ENCODE assay signal across 17 cellular contexts in genomic region chr7:135480966-135481599, GRCh38. TPM values are rescaled to one million over a fixed set of nuclear protein-coding genes. Genes with fewer than 3 reads are reported as not detected.
DNase-seq lines count a peak whose midpoint lies in the region; ATAC-seq, FAIRE-seq and TF ChIP-seq lines count a peak whose summit lies in the region.
"Had no signal": no experiment of that assay in that cellular context is flagged by ENCODE, and none has a peak within 500 bp of the region (broad histone marks: within the 10 kb centered on the region; RNA-seq: fewer than 3 reads in every experiment).

No MANE protein-coding gene starts in this region.

- H3K9me1 ChIP-seq in endothelial cell of umbilical vein (replicated peaks; ENCODE audit: control insufficient read depth, extremely low read depth, insufficient read depth, low read length), result no peaks in the 10 kb centered on the region

- CTCF ChIA-PET in endothelial cell of umbilical vein (lab: Charles Lee), result no interaction called here

- dilution Hi-C loops in endothelial cell of umbilical vein (cut with MboI; ENCODE audit: extremely low pct_ligation_motif_present, low sequenced_read_pairs), result no loop called here

- H3K36me3 Mint-ChIP-seq in T-helper 17 cell (ENCODE audit: low read depth), result peaks cover 3% of the 10 kb centered on the region

- peaks cover 63% of the 10 kb centered on the region for H3K79me2 ChIP-seq in endothelial cell of umbilical vein (ENCODE audit: control insufficient read depth, insufficient read depth, low read length)

- H3K4me1 Mint-ChIP-seq in T-helper 17 cell, result peaks cover 34% of the 10 kb centered on the region

- H3K36me3 ChIP-seq in endothelial cell of umbilical vein (ENCODE audit: control insufficient read depth in 2 of 2, extremely low read depth in 1 of 2, insufficient read depth in 2 of 2, low read length in 2 of 2), result no peaks in the 10 kb centered on the region
- peaks cover 0 to 9% (median 0%) of the 10 kb centered on the region in 9 donors for H3K36me3 ChIP-seq in heart right ventricle

- TF ChIP-seq CTCF in endothelial cell of umbilical vein (IDR thresholded peaks at IDR 0.05; ENCODE audit: extremely low read depth in 1 of 2, insufficient read depth in 1 of 2, low read depth in 1 of 2, low read length in 2 of 2) (no peak), heart right ventricle (IDR thresholded peaks at IDR 0.05) (no peak)

- no peaks in the 10 kb centered on the region for H3K27me3 ChIP-seq in endothelial cell of umbilical vein (ENCODE audit: control insufficient read depth in 2 of 2, insufficient read depth in 2 of 2, low read length in 2 of 2)
- H3K27me3 ChIP-seq in heart right ventricle, result no peaks in the 10 kb centered on the region
- H3K27me3 ChIP-seq: SJSA1 had no signal

- intact Hi-C loops in endothelial cell of umbilical vein (cut with micrococcal nuclease) (no loop called here), heart right ventricle (cut with DNase I) (no loop called here)

- H3K4me3 Mint-ChIP-seq in T-helper 17 cell, result peak overlapping the region; percentile 15
- H3K4me3 Mint-ChIP-seq: CD4-positive, alpha-beta T cell had no signal

- BruUV-seq in endothelial cell of umbilical vein (replicated peaks; lab: Mats Ljungman, UMichigan), result no TSS peak

- no peak for TF ChIP-seq POLR2A in endothelial cell of umbilical vein (IDR thresholded peaks at IDR 0.05; ENCODE audit: low read depth, low read length)

- WGBS in heart right ventricle, 2 donors, result 53 to 57% methylated on average over 3 of the region's 3 CpGs

- no peak for ATAC-seq in T-helper 17 cell
- no peak for ATAC-seq in heart right ventricle

- no peak overlapping the region for H3K9ac ChIP-seq in endothelial cell of umbilical vein (replicated peaks; ENCODE audit: extremely low read depth, insufficient read depth, low read length)

- peaks cover 1% of the 10 kb centered on the region for H4K20me1 ChIP-seq in endothelial cell of umbilical vein (replicated peaks; ENCODE audit: control insufficient read depth, extremely low read depth, insufficient read depth, low read length)

- H2AFZ ChIP-seq in endothelial cell of umbilical vein (ENCODE audit: low read depth, low read length), result no peak overlapping the region

- H3K27ac ChIP-seq in endothelial cell of umbilical vein (ENCODE audit: insufficient read depth, low read depth, low read length) (no peak overlapping the region), caudate nucleus (ENCODE audit: low read depth, low read length) (no peak overlapping the region), heart right ventricle (no peak overlapping the region)
- H3K27ac ChIP-seq: SJSA1 had no signal

- H3K4me3 ChIP-seq in endothelial cell of umbilical vein (replicated peaks in 1 of 3; ENCODE audit: insufficient read depth in 1 of 3, low read depth in 1 of 3, low read length in 3 of 3), result no peak overlapping the region
- no peak overlapping the region for H3K4me3 ChIP-seq in heart right ventricle
- H3K4me3 ChIP-seq: SJSA1 had no signal

- no peaks in the 10 kb centered on the region for H3K4me1 ChIP-seq in endothelial cell of umbilical vein (ENCODE audit: control insufficient read depth, extremely low read depth, insufficient read depth, low read length)
- peaks cover 0 to 16% (median 10%) of the 10 kb centered on the region in 9 donors for H3K4me1 ChIP-seq in heart right ventricle
- H3K4me1 ChIP-seq: SJSA1 had no signal

- H3K27me3 Mint-ChIP-seq in T-helper 17 cell, result no peaks in the 10 kb centered on the region
- H3K27me3 Mint-ChIP-seq: CD4-positive, alpha-beta T cell had no signal

- DNase-seq in AML-193 (lab: John Stamatoyannopoulos, UW) (peak; percentile 7 to 8), GM18507 (ENCODE audit: extremely low spot score, insufficient read length, low read depth) (no peak), T-helper 17 cell (no peak), endothelial cell of umbilical vein (ENCODE audit: low read depth, low spot score) (peak; percentile 22), caudate nucleus (lab: John Stamatoyannopoulos, UW) (no peak), DMS53 (lab: John Stamatoyannopoulos, UW) (no peak), heart right ventricle (no peak), Kasumi-1 (lab: John Stamatoyannopoulos, UW) (no peak)
- DNase-seq: CD4-positive, alpha-beta T cell; NCI-H1436 treated with DMSO at 0.1 percent for 48 hours; NCI-H2107; NCI-H226; NCI-H526 treated with DMSO at 0.1 percent for 48 hours; NK-92 treated with Interleukin-12 subunit alpha and Interleukin-12 subunit beta, amount 100 ng/mL, for 24 hours; OCI-M1 had no signal

- H3K4me2 ChIP-seq in endothelial cell of umbilical vein (ENCODE audit: insufficient read depth, low read length), result no peak overlapping the region

- FAIRE-seq in GM18507 (lab: Jason Lieb, UNC) (peak; percentile 15), endothelial cell of umbilical vein (lab: Jason Lieb, UNC) (no peak)
- FAIRE-seq: H54 had no signal

- H3K9me3 ChIP-seq in T-helper 17 cell (ENCODE audit: control insufficient read depth, low read length, poor library complexity, severe bottlenecking), result no peaks in the 10 kb centered on the region
- no peaks in the 10 kb centered on the region for H3K9me3 ChIP-seq in endothelial cell of umbilical vein (replicated peaks; ENCODE audit: control insufficient read depth, insufficient read depth, low read length)
- no peaks in the 10 kb centered on the region for H3K9me3 ChIP-seq in heart right ventricle
- H3K9me3 ChIP-seq: SJSA1 had no signal

- POLR2A ChIA-PET in endothelial cell of umbilical vein (lab: Charles Lee), result no interaction called here

- H3K27ac Mint-ChIP-seq in T-helper 17 cell, result peak overlapping the region; percentile 8
- H3K27ac Mint-ChIP-seq: CD4-positive, alpha-beta T cell had no signal

TF ChIP-seq in endothelial cell of umbilical vein, 7 proteins besides CTCF, POLR2A, EP300 and RAD21:
- TF ChIP-seq EZH2 (IDR thresholded peaks at IDR 0.05; ENCODE audit: borderline replicate concordance, low read depth, low read length, severe bottlenecking) (no peak), JUN (IDR thresholded peaks at IDR 0.05; ENCODE audit: borderline replicate concordance, insufficient read depth, insufficient read length, low read depth) (no peak), POLR2AphosphoS5 (IDR thresholded peaks at IDR 0.05; ENCODE audit: insufficient read depth, low read depth, low read length) (no peak), MYC (IDR thresholded peaks at IDR 0.05; ENCODE audit: low read depth, low read length) (no peak), GATA2 (IDR thresholded peaks at IDR 0.05; ENCODE audit: insufficient read depth, insufficient read length, low read depth, low read length) (no peak), FOS (IDR thresholded peaks at IDR 0.05; ENCODE audit: borderline replicate concordance, insufficient read depth, low read length) (no peak)
- TF ChIP-seq, protein P1, sequence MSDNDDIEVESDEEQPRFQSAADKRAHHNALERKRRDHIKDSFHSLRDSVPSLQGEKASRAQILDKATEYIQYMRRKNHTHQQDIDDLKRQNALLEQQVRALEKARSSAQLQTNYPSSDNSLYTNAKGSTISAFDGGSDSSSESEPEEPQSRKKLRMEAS (IDR thresholded peaks at IDR 0.05; ENCODE audit: insufficient read depth, insufficient read length), result no peak

RNA-seq across cellular contexts. Expression of gene CNOT4, which starts 28.8 kb away (rescaled TPM):
- 10 to 100 TPM; 34.0 to 34.5 TPM for total RNA-seq in T-helper 17 cell
- total RNA-seq in endothelial cell of umbilical vein, result 20.9 and 21.7 TPM in 2 replicates
- polyA plus RNA-seq in endothelial cell of umbilical vein, result 10.3 and 11.8 TPM in 2 replicates
- 7.0 and 8.5 TPM in 2 replicates for polyA plus RNA-seq in endothelial cell of umbilical vein (2011; cell fraction: cytosol; rRNA removed)
- polyA plus RNA-seq in endothelial cell of umbilical vein (2011; cell fraction: nucleus; rRNA removed), result 17.7 and 18.0 TPM in 2 replicates
- polyA plus RNA-seq in endothelial cell of umbilical vein (2012), result 12.2 and 13.1 TPM in 2 replicates
- 30.6 and 32.3 TPM in 2 replicates for polyA minus RNA-seq in endothelial cell of umbilical vein
- polyA minus RNA-seq in endothelial cell of umbilical vein (2011; cell fraction: cytosol; rRNA and poly(A)+ RNA removed), result 9.8 TPM
- polyA minus RNA-seq in endothelial cell of umbilical vein (2011; cell fraction: nucleus; rRNA and poly(A)+ RNA removed), result 49.7 and 63.9 TPM in 2 replicates
- total RNA-seq in heart right ventricle, result 10 to 100 TPM; 24.4 to 31.7 (median 27.8) TPM
- polyA plus RNA-seq in heart right ventricle, result 10 to 100 TPM in 1 of 2 donors, 1 to 10 TPM in 1; 5.2 to 15.8 TPM

Comparison
In these comparisons a context has a peak if more than half of its experiments do, and no peak if none do; other contexts are left out.
1. DNase-seq: peak in AML-193 (2 of 2) and endothelial cell of umbilical vein (single experiment); none in GM18507 (single experiment), T-helper 17 cell (0 of 3), caudate nucleus (0 of 61), DMS53 (single experiment), heart right ventricle (0 of 2) and Kasumi-1 (0 of 2).